ENCODE assay signal across 22 cellular contexts in genomic region chr17:82202981-82203380, GRCh38. TPM values are rescaled to one million over a fixed set of nuclear protein-coding genes. Genes with fewer than 3 reads are reported as not detected.
A peak's percentile ranks its signal among the peaks of the same experiment; 100 is the strongest.
DNase-seq lines count a peak whose midpoint lies in the region; ATAC-seq and TF ChIP-seq lines count a peak whose summit lies in the region.
"Had no signal": no experiment of that assay in that cellular context is flagged by ENCODE, and none has a peak within 500 bp of the region (broad histone marks: within the 10 kb centered on the region; RNA-seq: fewer than 3 reads in every experiment).

No MANE protein-coding gene starts in this region.

- DNase-seq in activated CD4-positive, alpha-beta T cell treated with anti-CD3 and anti-CD28 coated beads, Interleukin-2, amount 10 ng/mL, durations not matched to agents 7 days and 5 days, result no peak
- no peak for DNase-seq in activated CD4-positive, alpha-beta T cell treated with anti-CD3 and anti-CD28 coated beads for 4 hours
- no peak for DNase-seq in CD4-positive, alpha-beta T cell
- DNase-seq in activated CD4-positive, alpha-beta memory T cell treated with anti-CD3 and anti-CD28 coated beads for 36 hours, result peak; percentile 58
- DNase-seq in immature natural killer cell, result peak in 1 of 3 donors; percentile 29
- DNase-seq: ACHN; amniotic stem cell; Calu3; effector CD8-positive, alpha-beta T cell; head of caudate nucleus; KBM-7; MG63; NCI-H2081 treated with DMSO at 0.1 percent for 48 hours; NCI-H446 treated with DMSO at 0.1 percent for 48 hours; OCI-M1; SHP77 treated with DMSO at 0.1 percent for 48 hours; stomach; tibial artery had no signal

- no peaks in the 10 kb centered on the region for H3K9me3 ChIP-seq in CD4-positive, alpha-beta T cell (ENCODE audit: control insufficient read depth, low read length)
- H3K9me3 ChIP-seq: MG63, stomach, tibial artery had no signal

- no peak overlapping the region for H3K4me3 Mint-ChIP-seq in activated CD4-positive, alpha-beta T cell treated with anti-CD3 and anti-CD28 coated beads, Interleukin-2, amount 10 ng/mL, durations not matched to agents 7 days and 5 days
- H3K4me3 Mint-ChIP-seq in CD4-positive, alpha-beta T cell, result peak overlapping the region; percentile 4
- H3K4me3 Mint-ChIP-seq in activated CD4-positive, alpha-beta memory T cell treated with anti-CD3 and anti-CD28 coated beads for 36 hours, result no peak overlapping the region
- no peak overlapping the region for H3K4me3 Mint-ChIP-seq in immature natural killer cell

- POLR2A ChIA-PET in activated CD4-positive, alpha-beta T cell treated with anti-CD3 and anti-CD28 coated beads, Interleukin-2, amount 10 ng/mL, durations not matched to agents 7 days and 5 days (lab: Charles Lee), result no interaction called here
- POLR2A ChIA-PET in CD4-positive, alpha-beta T cell (lab: Charles Lee), result no interaction called here
- POLR2A ChIA-PET in activated CD4-positive, alpha-beta memory T cell treated with anti-CD3 and anti-CD28 coated beads for 36 hours (lab: Charles Lee), result interaction anchor here (0.5 kb wide), 1 partner anchor 286 kb away, joined by 4 read pairs; no protein-coding TSS in a partner anchor

- no peak overlapping the region for H3K27ac ChIP-seq in CD4-positive, alpha-beta T cell (ENCODE audit: low read depth, low read length)
- H3K27ac ChIP-seq: skin epidermis, stomach, tibial artery had no signal

- no peak for ATAC-seq in CD4-positive, alpha-beta T cell (ENCODE audit: poor library complexity)
- no peak for ATAC-seq in GM21717 (IDR thresholded peaks at IDR 0.05; ENCODE audit: unreplicated experiment)
- ATAC-seq in GM21526 (IDR thresholded peaks at IDR 0.05; ENCODE audit: low FRiP score, unreplicated experiment), result no peak
- ATAC-seq in GM21423 (IDR thresholded peaks at IDR 0.05; ENCODE audit: unreplicated experiment), result no peak

- no peaks in the 10 kb centered on the region for H3K27me3 Mint-ChIP-seq in activated CD4-positive, alpha-beta T cell treated with anti-CD3 and anti-CD28 coated beads, Interleukin-2, amount 10 ng/mL, durations not matched to agents 7 days and 5 days
- H3K27me3 Mint-ChIP-seq in CD4-positive, alpha-beta T cell, result no peaks in the 10 kb centered on the region
- H3K27me3 Mint-ChIP-seq in activated CD4-positive, alpha-beta memory T cell treated with anti-CD3 and anti-CD28 coated beads for 36 hours, result no peaks in the 10 kb centered on the region
- H3K27me3 Mint-ChIP-seq in immature natural killer cell (ENCODE audit: low read depth in 3 of 3), result peaks cover 4 to 10% (median 8%) of the 10 kb centered on the region in 3 donors

- H3K9me3 Mint-ChIP-seq in activated CD4-positive, alpha-beta T cell treated with anti-CD3 and anti-CD28 coated beads, Interleukin-2, amount 10 ng/mL, durations not matched to agents 7 days and 5 days, result no peaks in the 10 kb centered on the region
- no peaks in the 10 kb centered on the region for H3K9me3 Mint-ChIP-seq in CD4-positive, alpha-beta T cell
- no peaks in the 10 kb centered on the region for H3K9me3 Mint-ChIP-seq in activated CD4-positive, alpha-beta memory T cell treated with anti-CD3 and anti-CD28 coated beads for 36 hours
- no peaks in the 10 kb centered on the region for H3K9me3 Mint-ChIP-seq in immature natural killer cell

- TF ChIP-seq CTCF in CD4-positive, alpha-beta T cell (IDR thresholded peaks at IDR 0.05), result no peak

- H3K36me3 Mint-ChIP-seq in activated CD4-positive, alpha-beta T cell treated with anti-CD3 and anti-CD28 coated beads, Interleukin-2, amount 10 ng/mL, durations not matched to agents 7 days and 5 days (ENCODE audit: low read depth), result peaks cover 17% of the 10 kb centered on the region
- peaks cover 6% of the 10 kb centered on the region for H3K36me3 Mint-ChIP-seq in CD4-positive, alpha-beta T cell (ENCODE audit: low read depth)
- H3K36me3 Mint-ChIP-seq in activated CD4-positive, alpha-beta memory T cell treated with anti-CD3 and anti-CD28 coated beads for 36 hours, result peaks cover 16% of the 10 kb centered on the region
- H3K36me3 Mint-ChIP-seq in immature natural killer cell, result peaks cover 0 to 9% (median 5%) of the 10 kb centered on the region in 3 donors

- no peaks in the 10 kb centered on the region for H3K27me3 ChIP-seq in CD4-positive, alpha-beta T cell (ENCODE audit: control insufficient read depth, insufficient read depth, low read length)
- H3K27me3 ChIP-seq: MG63, stomach, tibial artery had no signal

- H3K4me1 Mint-ChIP-seq in activated CD4-positive, alpha-beta T cell treated with anti-CD3 and anti-CD28 coated beads, Interleukin-2, amount 10 ng/mL, durations not matched to agents 7 days and 5 days, result peaks cover 77% of the 10 kb centered on the region
- H3K4me1 Mint-ChIP-seq in CD4-positive, alpha-beta T cell (ENCODE audit: low read depth), result peaks cover 62% of the 10 kb centered on the region
- H3K4me1 Mint-ChIP-seq in activated CD4-positive, alpha-beta memory T cell treated with anti-CD3 and anti-CD28 coated beads for 36 hours (ENCODE audit: low read depth), result peaks cover 71% of the 10 kb centered on the region
- H3K4me1 Mint-ChIP-seq in immature natural killer cell, result peaks cover 63 to 70% of the 10 kb centered on the region in 2 donors

- H3K27ac Mint-ChIP-seq in activated CD4-positive, alpha-beta T cell treated with anti-CD3 and anti-CD28 coated beads, Interleukin-2, amount 10 ng/mL, durations not matched to agents 7 days and 5 days, result peak overlapping the region; percentile 73
- peak overlapping the region; percentile 79 for H3K27ac Mint-ChIP-seq in CD4-positive, alpha-beta T cell
- peak overlapping the region; percentile 77 for H3K27ac Mint-ChIP-seq in activated CD4-positive, alpha-beta memory T cell treated with anti-CD3 and anti-CD28 coated beads for 36 hours
- H3K27ac Mint-ChIP-seq in immature natural killer cell, result peak overlapping the region in 5 of 6 donors; percentile 25 to 90 (median 78)

- CTCF ChIA-PET in activated CD4-positive, alpha-beta T cell treated with anti-CD3 and anti-CD28 coated beads, Interleukin-2, amount 10 ng/mL, durations not matched to agents 7 days and 5 days (lab: Charles Lee), result interaction anchor here (0.7 to 2.9 kb wide), 5 partner anchors 9 to 173 kb away, joined by 3 to 12 read pairs (median 3); partner anchors contain the start of gene CCDC57
- CTCF ChIA-PET in CD4-positive, alpha-beta T cell (lab: Charles Lee), result no interaction called here
- CTCF ChIA-PET in activated CD4-positive, alpha-beta memory T cell treated with anti-CD3 and anti-CD28 coated beads for 36 hours (lab: Charles Lee), result interaction anchor here (0.6 kb wide), 1 partner anchor 33 kb away, joined by 3 read pairs; no protein-coding TSS in a partner anchor

- intact Hi-C loops in CD4-positive, alpha-beta T cell (cut with DNase I, micrococcal nuclease), result loop anchor here in 1 of 2 experiments (5.0 to 10.0 kb wide), 2 partner anchors 34 to 92 kb away; no protein-coding TSS in a partner anchor
- intact Hi-C loops in activated CD4-positive, alpha-beta memory T cell treated with anti-CD3 and anti-CD28 coated beads for 36 hours (cut with micrococcal nuclease), result no loop called here

RNA-seq across cellular contexts. Expression of gene CCDC57, which starts 9.7 kb away (rescaled TPM):
- 10 to 100 TPM; 60.5 to 69.7 TPM for total RNA-seq in activated CD4-positive, alpha-beta T cell treated with anti-CD3 and anti-CD28 coated beads, Interleukin-2, amount 10 ng/mL, durations not matched to agents 7 days and 5 days
- total RNA-seq in CD4-positive, alpha-beta T cell, result 100 to 1,000 TPM; 129 to 135 TPM
- 10 to 100 TPM; 49.6 to 51.7 TPM for total RNA-seq in activated CD4-positive, alpha-beta memory T cell treated with anti-CD3 and anti-CD28 coated beads for 36 hours
- polyA plus RNA-seq in immature natural killer cell, result 10 to 100 TPM; 27.7 to 65.8 (median 28.8) TPM

RNA-seq across cellular contexts. Expression of gene SLC16A3, which starts 25.9 kb away (rescaled TPM):
- total RNA-seq in activated CD4-positive, alpha-beta T cell treated with anti-CD3 and anti-CD28 coated beads, Interleukin-2, amount 10 ng/mL, durations not matched to agents 7 days and 5 days, result 100 to 1,000 TPM; 104 to 140 TPM
- 10 to 100 TPM; 93.4 to 99.0 TPM for total RNA-seq in CD4-positive, alpha-beta T cell
- total RNA-seq in activated CD4-positive, alpha-beta memory T cell treated with anti-CD3 and anti-CD28 coated beads for 36 hours, result 10 to 100 TPM; 97.4 to 99.7 TPM
- polyA plus RNA-seq in immature natural killer cell, result 10 to 100 TPM in 1 of 3 donors, 1 to 10 TPM in 2; 5.8 to 12.2 (median 6.8) TPM
